1 cellular context compared by ENCODE assay signal in the genomic region with DNA sequence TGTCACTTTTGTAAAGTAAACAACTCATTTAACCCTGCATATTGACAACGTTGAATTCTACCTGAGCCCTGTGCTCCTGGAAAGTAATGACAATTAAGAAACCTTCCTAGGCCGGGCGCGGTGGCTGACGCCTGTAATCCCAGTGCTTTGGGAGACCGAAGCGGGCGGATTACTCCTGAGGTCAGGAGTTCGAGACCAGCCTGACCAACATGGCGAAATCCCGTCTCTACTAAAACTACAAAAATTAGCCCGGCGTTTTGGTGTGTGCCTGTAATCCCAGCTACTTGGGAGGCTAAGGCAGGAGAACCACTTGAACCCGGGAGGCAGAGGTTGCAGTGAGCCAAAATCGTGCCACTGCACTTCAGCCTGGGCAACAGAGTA.
TF ChIP-seq lines count a peak whose summit lies in the region.

No MANE protein-coding gene starts in this region.

TF ChIP-seq in K562, 482 proteins besides CTCF, POLR2A, EP300 and RAD21:
- TF ChIP-seq, protein P1, sequence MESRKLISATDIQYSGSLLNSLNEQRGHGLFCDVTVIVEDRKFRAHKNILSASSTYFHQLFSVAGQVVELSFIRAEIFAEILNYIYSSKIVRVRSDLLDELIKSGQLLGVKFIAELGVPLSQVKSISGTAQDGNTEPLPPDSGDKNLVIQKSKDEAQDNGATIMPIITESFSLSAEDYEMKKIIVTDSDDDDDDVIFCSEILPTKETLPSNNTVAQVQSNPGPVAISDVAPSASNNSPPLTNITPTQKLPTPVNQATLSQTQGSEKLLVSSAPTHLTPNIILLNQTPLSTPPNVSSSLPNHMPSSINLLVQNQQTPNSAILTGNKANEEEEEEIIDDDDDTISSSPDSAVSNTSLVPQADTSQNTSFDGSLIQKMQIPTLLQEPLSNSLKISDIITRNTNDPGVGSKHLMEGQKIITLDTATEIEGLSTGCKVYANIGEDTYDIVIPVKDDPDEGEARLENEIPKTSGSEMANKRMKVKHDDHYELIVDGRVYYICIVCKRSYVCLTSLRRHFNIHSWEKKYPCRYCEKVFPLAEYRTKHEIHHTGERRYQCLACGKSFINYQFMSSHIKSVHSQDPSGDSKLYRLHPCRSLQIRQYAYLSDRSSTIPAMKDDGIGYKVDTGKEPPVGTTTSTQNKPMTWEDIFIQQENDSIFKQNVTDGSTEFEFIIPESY (CRISPR knock-in tag; IDR thresholded peaks at IDR 0.05) = peak; percentile 70
- TF ChIP-seq, protein P2, sequence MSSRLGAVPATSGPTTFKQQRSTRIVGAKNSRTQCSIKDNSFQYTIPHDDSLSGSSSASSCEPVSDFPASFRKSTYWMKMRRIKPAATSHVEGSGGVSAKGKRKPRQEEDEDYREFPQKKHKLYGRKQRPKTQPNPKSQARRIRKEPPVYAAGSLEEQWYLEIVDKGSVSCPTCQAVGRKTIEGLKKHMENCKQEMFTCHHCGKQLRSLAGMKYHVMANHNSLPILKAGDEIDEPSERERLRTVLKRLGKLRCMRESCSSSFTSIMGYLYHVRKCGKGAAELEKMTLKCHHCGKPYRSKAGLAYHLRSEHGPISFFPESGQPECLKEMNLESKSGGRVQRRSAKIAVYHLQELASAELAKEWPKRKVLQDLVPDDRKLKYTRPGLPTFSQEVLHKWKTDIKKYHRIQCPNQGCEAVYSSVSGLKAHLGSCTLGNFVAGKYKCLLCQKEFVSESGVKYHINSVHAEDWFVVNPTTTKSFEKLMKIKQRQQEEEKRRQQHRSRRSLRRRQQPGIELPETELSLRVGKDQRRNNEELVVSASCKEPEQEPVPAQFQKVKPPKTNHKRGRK (tag; IDR thresholded peaks at IDR 0.05) = 0 out of 2 replicates have a peak, but pooled peaks have one; percentile 25
- peak; percentile 29; the same call in 1 of the 2 replicates for TF ChIP-seq CEBPB (tag; IDR thresholded peaks at IDR 0.05)
TF ChIP-seq in K562: peak in this region for 3; not testable (repeated sequence) for 479.
